8 cellular contexts compared by ENCODE assay signal in the genomic region with DNA sequence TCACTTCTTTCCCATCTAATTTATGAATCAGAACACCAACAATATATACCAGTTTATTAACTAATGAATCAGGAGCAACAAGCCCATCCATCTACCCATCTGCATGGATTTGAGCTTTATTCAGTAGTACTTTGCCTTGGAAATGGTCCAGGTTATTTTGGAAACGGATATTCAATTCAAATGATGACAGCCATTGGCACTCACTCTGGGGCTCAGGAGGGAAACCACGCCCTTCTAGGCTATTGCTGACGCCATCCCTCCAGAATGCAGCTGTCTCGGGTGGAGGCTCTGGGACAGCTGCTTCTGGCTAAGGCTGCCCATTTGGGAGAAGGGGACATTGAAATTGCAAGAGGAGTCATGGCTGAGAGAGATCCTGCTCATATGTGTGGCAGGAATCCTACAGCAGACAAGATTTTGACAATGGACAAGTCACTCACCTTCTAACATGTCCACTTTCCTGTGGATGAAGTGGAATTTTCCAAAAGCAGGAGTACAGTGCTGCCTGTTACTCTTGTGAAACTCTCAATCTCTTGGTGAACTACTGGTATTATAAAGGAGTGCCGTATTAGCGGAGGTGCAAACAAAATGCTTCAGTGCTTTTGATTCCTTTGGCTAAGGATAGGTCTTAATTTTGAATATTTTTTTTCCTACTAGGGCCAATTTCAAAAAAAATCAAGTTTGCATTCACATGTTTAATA. TPM values are rescaled to one million over a fixed set of nuclear protein-coding genes. Genes with fewer than 3 reads are reported as not detected.
DNase-seq lines count a peak whose midpoint lies in the region; ATAC-seq and TF ChIP-seq lines count a peak whose summit lies in the region.

No MANE protein-coding gene starts in this region.

- intact Hi-C loops in sciatic nerve (cut with DNase I) = no loop called here

- H3K27me3 ChIP-seq in foreskin keratinocyte = no peaks in the 10 kb centered on the region

- DNase-seq in ELR (ENCODE audit: low read depth) (peak; percentile 95), RWPE1 (ENCODE audit: low spot score) (peak; percentile 87), foreskin keratinocyte (peak; percentile 92 to 95), sciatic nerve (ENCODE audit: low spot score) (no peak), UCSD-AML1 (lab: John Stamatoyannopoulos, UW; ENCODE audit: unreplicated experiment) (no peak), HK-2 (ENCODE audit: unreplicated experiment) (no peak), DMS79 treated with DMSO at 0.1 percent for 48 hours (lab: John Stamatoyannopoulos, UW) (no peak)
- DNase-seq in activated CD4-positive, CD25-positive, alpha-beta regulatory T cell treated with anti-CD3 and anti-CD28 coated beads, Interleukin-2, amount 50 U/mL, for 72 hours = no peak

- H3K27ac ChIP-seq in RWPE1 (peak overlapping the region; percentile 92), foreskin keratinocyte (peak overlapping the region; percentile 74)

- TF ChIP-seq CTCF in RWPE1 (conservative IDR thresholded peaks at IDR 0.05; ENCODE audit: low read depth) (no peak), foreskin keratinocyte (conservative IDR thresholded peaks at IDR 0.05) (no peak)

- peak; percentile 84 for ATAC-seq in foreskin keratinocyte
- peak; percentile 92 for ATAC-seq in sciatic nerve

- peaks cover 23% of the 10 kb centered on the region for H3K4me1 ChIP-seq in foreskin keratinocyte

- POLR2A ChIA-PET in RWPE1 (lab: Yijun Ruan, JAX; ENCODE audit: low non-redundant PET) = no interaction called here

- CTCF ChIA-PET in RWPE1 (lab: Yijun Ruan, JAX) = no interaction called here

RNA-seq across cellular contexts. Expression of gene TRAK1, which starts 29.3 kb away (rescaled TPM):
- total RNA-seq in foreskin keratinocyte (39.9 and 40.4 TPM in 2 replicates), sciatic nerve (50.2 TPM)
- 15.5 and 16.0 TPM in 2 replicates for polyA plus RNA-seq in foreskin keratinocyte

Comparison
In these comparisons a context has a peak if more than half of its experiments do, and no peak if none do; other contexts are left out.
1. DNase-seq: peak in ELR (single experiment), RWPE1 (single experiment) and foreskin keratinocyte (2 of 2); none in sciatic nerve (single experiment), UCSD-AML1 (single experiment), HK-2 (single experiment), activated CD4-positive, CD25-positive, alpha-beta regulatory T cell treated with anti-CD3 and anti-CD28 coated beads, Interleukin-2, amount 50 U/mL, for 72 hours (single experiment) and DMS79 treated with DMSO at 0.1 percent for 48 hours (single experiment).